ENCODE assay signal across 2 cellular contexts in genomic region chr2:191544511-191545062, GRCh38.
TF ChIP-seq lines count a peak whose summit lies in the region.

No MANE protein-coding gene starts in this region.

TF ChIP-seq in GM23338, 12 proteins besides CTCF, POLR2A, EP300 and RAD21:
- TF ChIP-seq REST (IDR thresholded peaks at IDR 0.05; ENCODE audit: unreplicated experiment) (no peak), NANOG (IDR thresholded peaks at IDR 0.05; ENCODE audit: borderline replicate concordance) (no peak), CREB1 (CRISPR knock-in tag; IDR thresholded peaks at IDR 0.05; ENCODE audit: low read depth) (no peak), EZH2 (IDR thresholded peaks at IDR 0.05; ENCODE audit: low read depth, unreplicated experiment) (no peak), ETS1 (IDR thresholded peaks at IDR 0.05) (no peak), STAT1 (IDR thresholded peaks at IDR 0.05; ENCODE audit: unreplicated experiment) (no peak), ZNF114 (CRISPR knock-in tag; IDR thresholded peaks at IDR 0.05) (no peak), POLR2AphosphoS5 (IDR thresholded peaks at IDR 0.05; ENCODE audit: low read depth) (no peak)

TF ChIP-seq in H1, 55 proteins besides CTCF, POLR2A, EP300 and RAD21 (continued from another document):
- TF ChIP-seq EGR1 (IDR thresholded peaks at IDR 0.05; ENCODE audit: borderline replicate concordance, low read depth, low read length) (no peak), MAFK (IDR thresholded peaks at IDR 0.05; ENCODE audit: low read depth, low read length) (no peak), RXRA (IDR thresholded peaks at IDR 0.05; ENCODE audit: insufficient read depth, low read depth, low read length) (no peak), ATF3 (IDR thresholded peaks at IDR 0.05; ENCODE audit: insufficient read depth, low read depth, low read length) (no peak), CEBPB (IDR thresholded peaks at IDR 0.05; ENCODE audit: low read depth, low read length) (no peak)
